In the genomic region with DNA sequence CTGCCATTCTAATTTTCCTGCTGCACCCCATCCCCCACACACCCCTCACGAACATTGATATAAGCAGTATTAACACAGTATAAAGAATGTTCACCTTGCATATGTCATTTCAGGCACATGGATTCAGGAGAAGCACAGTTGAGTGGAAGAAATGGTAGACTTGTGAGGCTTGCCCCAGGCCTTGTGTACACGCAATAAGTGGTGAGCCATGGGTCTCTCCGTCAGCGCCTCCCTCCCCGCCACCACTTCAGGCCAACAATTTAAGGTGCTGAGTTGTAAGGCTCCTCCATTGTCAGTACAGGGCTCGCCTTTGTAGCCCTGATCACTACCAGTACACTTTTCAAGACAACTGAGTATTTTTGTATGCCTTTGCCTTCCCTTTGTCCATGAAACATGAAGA, we compare ENCODE assay signal across 18 cellular contexts. TPM values are rescaled to one million over a fixed set of nuclear protein-coding genes. Genes with fewer than 3 reads are reported as not detected.
A peak's percentile ranks its signal among the peaks of the same experiment; 100 is the strongest.
DNase-seq lines count a peak whose midpoint lies in the region; ATAC-seq and TF ChIP-seq lines count a peak whose summit lies in the region.
"Had no signal": no experiment of that assay in that cellular context is flagged by ENCODE, and none has a peak within 500 bp of the region (broad histone marks: within the 10 kb centered on the region; RNA-seq: fewer than 3 reads in every experiment).

No MANE protein-coding gene starts in this region.

- BruUV-seq in IMR-90 (replicated peaks; lab: Mats Ljungman, UMichigan) = TSS peak; percentile 21

- H3K36me3 ChIP-seq in IMR-90 (ENCODE audit: control insufficient read depth, insufficient read depth, low read length) (peaks cover 40% of the 10 kb centered on the region), tibial nerve (peaks cover 2 to 66% (median 26%) of the 10 kb centered on the region in 3 donors)

- no peak overlapping the region for H2BK5ac ChIP-seq in IMR-90 (ENCODE audit: low read depth, low read length, poor library complexity, severe bottlenecking)

- H4K5ac ChIP-seq in IMR-90 (ENCODE audit: low read depth, low read length) = no peak overlapping the region

- H3K4me3 ChIP-seq in IMR-90 (ENCODE audit: insufficient read depth, low read depth, low read length) = no peak overlapping the region
- H3K4me3 ChIP-seq in tibial nerve = no peak overlapping the region
- H3K4me3 ChIP-seq: gastrocnemius medialis had no signal

- H3K4ac ChIP-seq in IMR-90 (ENCODE audit: low read depth, low read length) = no peak overlapping the region

- TF ChIP-seq RAD21 in IMR-90 (IDR thresholded peaks at IDR 0.05; ENCODE audit: low read length) = no peak

- H3K27ac ChIP-seq in IMR-90 (ENCODE audit: insufficient read depth, low read length) (no peak overlapping the region), tibial nerve (peak overlapping the region in 3 of 4 donors; percentile 21 to 89 (median 75))
- H3K27ac ChIP-seq: epithelial cell of prostate, gastrocnemius medialis had no signal

- H3K18ac ChIP-seq in IMR-90 (ENCODE audit: low read depth, low read length) = no peak overlapping the region

- TF ChIP-seq CTCF in IMR-90 (conservative IDR thresholded peaks at IDR 0.05; ENCODE audit: low read depth, low read length) (no peak), tibial nerve (IDR thresholded peaks at IDR 0.05) (no peak)

- no peak overlapping the region for H3K56ac ChIP-seq in IMR-90 (ENCODE audit: extremely low read depth, insufficient read depth, low read length)

- no peaks in the 10 kb centered on the region for H3K79me1 ChIP-seq in IMR-90 (ENCODE audit: low read depth in 1 of 2, low read length in 2 of 2)

- H3K4me1 ChIP-seq in IMR-90 (ENCODE audit: control insufficient read depth, insufficient read depth, low read length) (peaks cover 8% of the 10 kb centered on the region), tibial nerve (peaks cover 0 to 31% (median 0%) of the 10 kb centered on the region in 4 donors)
- H3K4me1 ChIP-seq: gastrocnemius medialis had no signal

- DNase-seq in activated naive CD4-positive, alpha-beta T cell treated with anti-CD3 and anti-CD28 coated beads, Interleukin-2, amount 50 U/mL, for 72 hours (ENCODE audit: low spot score in 2 of 2) = peak in 1 of 2 donors; percentile 2
- DNase-seq in activated naive CD4-positive, alpha-beta T cell treated with Interleukin-2 at 50 U/mL for 16 hours = no peak
- DNase-seq in IMR-90 = no peak
- peak; percentile 8 for DNase-seq in iPS-NIHi7 (ENCODE audit: extremely low spot score)
- no peak for DNase-seq in tibial nerve (ENCODE audit: low spot score in 2 of 2)
- DNase-seq in NCI-H1694 (lab: John Stamatoyannopoulos, UW) = no peak
- no peak for DNase-seq in SKM-1 treated with dmso at 0.1 percent for 144 hours (lab: John Stamatoyannopoulos, UW; ENCODE audit: unreplicated experiment)
- DNase-seq in mucosa of gallbladder (ENCODE audit: low spot score) = no peak
- DNase-seq: activated CD8-positive, alpha-beta memory T cell treated with anti-CD3 and anti-CD28 coated beads, Interleukin-2, amount 10 ng/mL, durations not matched to agents 7 days and 5 days; CD4-positive, CD25-positive, alpha-beta regulatory T cell; gastrocnemius medialis; MM.1S; NCI-H2029 treated with DMSO at 0.1 percent for 48 hours; NCI-H510A treated with DMSO at 0.1 percent for 48 hours; stimulated activated naive CD8-positive, alpha-beta T cell treated with anti-CD3 and anti-CD28 coated beads, Interleukin-15, Interleukin-2, amounts not matched to agents 100 U/mL and 50 U/mL, for 24 hours had no signal

- H2BK20ac ChIP-seq in IMR-90 (ENCODE audit: low read depth, low read length) = no peak overlapping the region

- peaks cover 3% of the 10 kb centered on the region; the same call in 1 of the 2 replicates for H4K20me1 ChIP-seq in IMR-90 (ENCODE audit: insufficient read depth, low read length)

- H3K27me3 ChIP-seq in IMR-90 (ENCODE audit: control insufficient read depth, insufficient read depth, low read length) (no peaks in the 10 kb centered on the region), tibial nerve (no peaks in the 10 kb centered on the region)
- H3K27me3 ChIP-seq: gastrocnemius medialis had no signal

- H3K9me3 Mint-ChIP-seq in activated naive CD4-positive, alpha-beta T cell treated with anti-CD3 and anti-CD28 coated beads, Interleukin-2, amount 50 U/mL, for 72 hours = no peaks in the 10 kb centered on the region
- H3K9me3 Mint-ChIP-seq: CD4-positive, CD25-positive, alpha-beta regulatory T cell; HFFc6 had no signal

- in situ Hi-C loops in IMR-90 (cut with MboI; ENCODE audit: low sequenced_read_pairs) = no loop called here

- peak overlapping the region; percentile 14 to 39 for H3K27ac Mint-ChIP-seq in activated naive CD4-positive, alpha-beta T cell treated with anti-CD3 and anti-CD28 coated beads, Interleukin-2, amount 50 U/mL, for 72 hours
- H3K27ac Mint-ChIP-seq: activated CD8-positive, alpha-beta memory T cell treated with anti-CD3 and anti-CD28 coated beads, Interleukin-2, amount 10 ng/mL, durations not matched to agents 7 days and 5 days had no signal

- no peak overlapping the region for H3K9ac ChIP-seq in IMR-90 (ENCODE audit: low read depth, low read length)

- no peak overlapping the region for H3K23ac ChIP-seq in IMR-90 (ENCODE audit: low read depth, low read length)

- no peak overlapping the region for H2AK9ac ChIP-seq in IMR-90 (replicated peaks; ENCODE audit: low read depth, low read length, poor library complexity)

- no peak overlapping the region for H4K91ac ChIP-seq in IMR-90 (ENCODE audit: insufficient read depth, low read depth, low read length)

- dilution Hi-C loops in IMR-90 (cut with HindIII; ENCODE audit: low sequenced_read_pairs, unreplicated experiment) = no loop called here

- H2AFZ ChIP-seq in IMR-90 (replicated peaks; ENCODE audit: low read length, poor library complexity) = no peak overlapping the region

- 100% methylated on average over 3 of the region's 6 CpGs; no CpG with 5 or more reads in 1 of the 2 experiments for WGBS in IMR-90 (ENCODE audit: extremely low coverage in 2 of 2, insufficient read length in 1 of 2), 2 experiments
- 79 to 87% methylated on average over 6 of the region's 6 CpGs for WGBS in tibial nerve, 2 donors

- H3K36me3 Mint-ChIP-seq in activated naive CD4-positive, alpha-beta T cell treated with anti-CD3 and anti-CD28 coated beads, Interleukin-2, amount 50 U/mL, for 72 hours = peaks cover 0 to 10% of the 10 kb centered on the region in 2 donors

- H4K8ac ChIP-seq in IMR-90 (ENCODE audit: low read depth in 2 of 2, low read length in 2 of 2) = no peak overlapping the region

- no peak overlapping the region for H3K14ac ChIP-seq in IMR-90 (replicated peaks; ENCODE audit: low read depth, low read length)

- TF ChIP-seq POLR2A in IMR-90 (IDR thresholded peaks at IDR 0.05; ENCODE audit: low read depth, low read length) (no peak), tibial nerve (IDR thresholded peaks at IDR 0.05) (no peak)

- no peak overlapping the region for H2BK15ac ChIP-seq in IMR-90 (ENCODE audit: low read depth, low read length)

- no peaks in the 10 kb centered on the region for H3K9me3 ChIP-seq in IMR-90 (ENCODE audit: control insufficient read depth, insufficient read depth, low read length)
- H3K9me3 ChIP-seq in tibial nerve = no peaks in the 10 kb centered on the region
- H3K9me3 ChIP-seq: gastrocnemius medialis had no signal

- CTCF ChIA-PET in IMR-90 (lab: Yijun Ruan, JAX) = no interaction called here

- intact Hi-C loops in IMR-90 (cut with micrococcal nuclease) = no loop called here

- H2BK120ac ChIP-seq in IMR-90 (ENCODE audit: low read depth, low read length) = no peak overlapping the region

- no peak for TF ChIP-seq EP300 in tibial nerve (IDR thresholded peaks at IDR 0.05)

- POLR2A ChIA-PET in IMR-90 (lab: Charles Lee; ENCODE audit: unreplicated experiment) = no interaction called here

- ATAC-seq in activated naive CD4-positive, alpha-beta T cell treated with anti-CD3 and anti-CD28 coated beads, Interleukin-2, amount 50 U/mL, for 72 hours = no peak
- no peak for ATAC-seq in IMR-90 (ENCODE audit: low read depth)
- ATAC-seq: activated CD8-positive, alpha-beta memory T cell treated with anti-CD3 and anti-CD28 coated beads, Interleukin-2, amount 10 ng/mL, durations not matched to agents 7 days and 5 days; gastrocnemius medialis; stimulated activated naive CD8-positive, alpha-beta T cell treated with anti-CD3 and anti-CD28 coated beads, Interleukin-15, Interleukin-2, amounts not matched to agents 100 U/mL and 50 U/mL, for 24 hours had no signal

- H2AK5ac ChIP-seq in IMR-90 (ENCODE audit: low read depth, low read length) = no peak overlapping the region

- H3K9me1 ChIP-seq in IMR-90 (ENCODE audit: insufficient read depth, low read length) = peaks cover 10% of the 10 kb centered on the region; the same call in 1 of the 2 replicates

- H3K4me2 ChIP-seq in IMR-90 (ENCODE audit: low read depth, low read length) = no peak overlapping the region

TF ChIP-seq in IMR-90, 13 proteins besides CTCF, POLR2A, EP300 and RAD21:
- TF ChIP-seq MAFK (IDR thresholded peaks at IDR 0.05; ENCODE audit: low read depth, low read length) (no peak), NFE2L2 (IDR thresholded peaks at IDR 0.05; ENCODE audit: low read depth, low read length) (no peak), CHD1 (IDR thresholded peaks at IDR 0.05; ENCODE audit: low read depth, low read length) (no peak)

RNA-seq across cellular contexts. Expression of gene CLEC18C, which starts 12.2 kb away (rescaled TPM):
- total RNA-seq in activated naive CD4-positive, alpha-beta T cell treated with anti-CD3 and anti-CD28 coated beads, Interleukin-2, amount 50 U/mL, for 72 hours = not detected
- total RNA-seq in IMR-90 (2012; rRNA removed) = not detected in 2 replicates
- polyA plus RNA-seq in IMR-90 (2012; rRNA removed) = 0.03 TPM in 1 of 2 replicates, not detected in the other
- not detected in 2 replicates for polyA plus RNA-seq in IMR-90 (2012; cell fraction: cytosol; rRNA removed)
- 0.19 and 0.35 TPM in 2 replicates for polyA plus RNA-seq in IMR-90 (2012; cell fraction: nucleus; rRNA removed; ENCODE audit: low replicate concordance)
- total RNA-seq in tibial nerve = 1 to 10 TPM in 2 of 4 donors, under 1 TPM in 2; 0.30 to 2.5 (median 0.76) TPM
- total RNA-seq in mucosa of gallbladder = 0.98 TPM
- total RNA-seq: urinary bladder had no signal

RNA-seq across cellular contexts. Expression of gene PDPR, which starts 47.2 kb away (rescaled TPM):
- total RNA-seq in activated naive CD4-positive, alpha-beta T cell treated with anti-CD3 and anti-CD28 coated beads, Interleukin-2, amount 50 U/mL, for 72 hours = 10 to 100 TPM; 32.7 to 34.3 TPM
- 10.0 and 12.2 TPM in 2 replicates for total RNA-seq in IMR-90 (2012; rRNA removed)
- polyA plus RNA-seq in IMR-90 (2012; rRNA removed) = 19.0 and 19.4 TPM in 2 replicates
- 7.5 and 9.4 TPM in 2 replicates for polyA plus RNA-seq in IMR-90 (2012; cell fraction: cytosol; rRNA removed)
- polyA plus RNA-seq in IMR-90 (2012; cell fraction: nucleus; rRNA removed; ENCODE audit: low replicate concordance) = 41.2 and 66.5 TPM in 2 replicates
- 10 to 100 TPM; 23.2 to 38.4 (median 25.8) TPM for total RNA-seq in tibial nerve
- total RNA-seq in mucosa of gallbladder = 19.9 TPM
